ENCODE assay signal across 22 cellular contexts in genomic region chr2:226187601-226188000, GRCh38.
DNase-seq lines count a peak whose midpoint lies in the region; ATAC-seq and TF ChIP-seq lines count a peak whose summit lies in the region.
"Had no signal": no experiment of that assay in that cellular context is flagged by ENCODE, and none has a peak within 500 bp of the region (broad histone marks: within the 10 kb centered on the region; RNA-seq: fewer than 3 reads in every experiment).

No MANE protein-coding gene starts in this region.

- no peak for TF ChIP-seq EP300 in suprapubic skin (IDR thresholded peaks at IDR 0.05)

- DNase-seq in AG08395 (ENCODE audit: low spot score) = peak; percentile 64
- DNase-seq in HFF-Myc (ENCODE audit: extremely low read depth, low read depth) = peak; percentile 59
- peak; percentile 78 for DNase-seq in mesenchymal stem cell
- DNase-seq in suprapubic skin (ENCODE audit: low spot score in 2 of 2) = no peak
- no peak for DNase-seq in activated CD4-positive, alpha-beta T cell treated with anti-CD3 and anti-CD28 coated beads, Interleukin-2, amount 10 ng/mL, durations not matched to agents 7 days and 5 days
- DNase-seq in glutamatergic neuron = no peak
- DNase-seq: activated CD4-positive, alpha-beta memory T cell treated with anti-CD3 and anti-CD28 coated beads for 36 hours; activated naive CD8-positive, alpha-beta T cell treated with anti-CD3 and anti-CD28 coated beads, Interleukin-2, amount 10 ng/mL, durations not matched to agents 7 days and 5 days; activated T-cell treated with anti-CD3 and anti-CD28 coated beads, Interleukin-2, amount 50 U/mL, for 48 hours; DND-41; erythroblast; Kasumi-1; lower lobe of right lung; NCI-H187; NCI-H510A treated with DMSO at 0.1 percent for 48 hours; stimulated activated CD4-positive, alpha-beta T cell treated with anti-CD3 and anti-CD28 coated beads, Interleukin-4, amount 100 ng/mL, for 24 hours had no signal

- no peak overlapping the region for H3K18ac ChIP-seq in mesenchymal stem cell (ENCODE audit: low read depth in 1 of 2, low read length in 2 of 2)

- H3K23ac ChIP-seq in mesenchymal stem cell (ENCODE audit: low read length in 2 of 2) = no peak overlapping the region

- H3K4ac ChIP-seq in mesenchymal stem cell (ENCODE audit: low read depth in 1 of 2, low read length in 2 of 2) = no peak overlapping the region

- H3K4me1 Mint-ChIP-seq in brain (peaks cover 61% of the 10 kb centered on the region), glutamatergic neuron (ENCODE audit: low read depth, unreplicated experiment) (peaks cover 24% of the 10 kb centered on the region)
- no peaks in the 10 kb centered on the region for H3K4me1 Mint-ChIP-seq in activated CD4-positive, alpha-beta T cell treated with anti-CD3 and anti-CD28 coated beads, Interleukin-2, amount 10 ng/mL, durations not matched to agents 7 days and 5 days
- H3K4me1 Mint-ChIP-seq: activated naive CD8-positive, alpha-beta T cell treated with anti-CD3 and anti-CD28 coated beads, Interleukin-2, amount 10 ng/mL, durations not matched to agents 7 days and 5 days had no signal

- H3K27ac ChIP-seq in mesenchymal stem cell (ENCODE audit: low read length, poor library complexity, severe bottlenecking) = no peak overlapping the region
- no peak overlapping the region for H3K27ac ChIP-seq in suprapubic skin
- H3K27ac ChIP-seq: BLaER1 treated with 17β-estradiol and CSF1 and Interleukin-3, amounts not matched to agents 10 nM and 100 nM; lower lobe of right lung; right atrium auricular region had no signal

- H4K91ac ChIP-seq in mesenchymal stem cell (ENCODE audit: low read length) = no peak overlapping the region

- H3K14ac ChIP-seq in mesenchymal stem cell (ENCODE audit: low read length in 2 of 2) = no peak overlapping the region

- H3K36me3 Mint-ChIP-seq in brain (no peaks in the 10 kb centered on the region), glutamatergic neuron (ENCODE audit: unreplicated experiment) (no peaks in the 10 kb centered on the region)
- no peaks in the 10 kb centered on the region for H3K36me3 Mint-ChIP-seq in activated CD4-positive, alpha-beta T cell treated with anti-CD3 and anti-CD28 coated beads, Interleukin-2, amount 10 ng/mL, durations not matched to agents 7 days and 5 days (ENCODE audit: low read depth)
- H3K36me3 Mint-ChIP-seq: activated CD4-positive, alpha-beta memory T cell treated with anti-CD3 and anti-CD28 coated beads for 36 hours; activated naive CD8-positive, alpha-beta T cell treated with anti-CD3 and anti-CD28 coated beads, Interleukin-2, amount 10 ng/mL, durations not matched to agents 7 days and 5 days; natural killer cell treated with Interleukin-12 subunit alpha and Interleukin-12 subunit beta and Interleukin-15 and Interleukin-18, amount 100 ng/mL, for 72 hours; type B pancreatic cell had no signal

- H3K9me3 ChIP-seq in mesenchymal stem cell (ENCODE audit: control insufficient read depth, low read length) (peaks cover 5% of the 10 kb centered on the region), suprapubic skin (no peaks in the 10 kb centered on the region)
- H3K9me3 ChIP-seq: BLaER1 treated with 17β-estradiol and CSF1 and Interleukin-3, amounts not matched to agents 10 nM and 100 nM; lower lobe of right lung; right atrium auricular region had no signal

- no peak overlapping the region for H2BK120ac ChIP-seq in mesenchymal stem cell (ENCODE audit: low read depth, low read length)

- H3K4me3 ChIP-seq in HFF-Myc (replicated peaks; ENCODE audit: low read depth, low read length) = no peak overlapping the region
- no peak overlapping the region for H3K4me3 ChIP-seq in mesenchymal stem cell (ENCODE audit: insufficient read depth in 1 of 2, low read depth in 1 of 2, low read length in 2 of 2)
- H3K4me3 ChIP-seq in suprapubic skin = no peak overlapping the region
- H3K4me3 ChIP-seq: BLaER1 treated with 17β-estradiol and CSF1 and Interleukin-3, amounts not matched to agents 10 nM and 100 nM; lower lobe of right lung; right atrium auricular region had no signal

- H2BK12ac ChIP-seq in mesenchymal stem cell (ENCODE audit: low read length in 2 of 2) = no peak overlapping the region

- CTCF ChIA-PET in activated CD4-positive, alpha-beta T cell treated with anti-CD3 and anti-CD28 coated beads, Interleukin-2, amount 10 ng/mL, durations not matched to agents 7 days and 5 days (lab: Charles Lee) = no interaction called here

- H3K9me3 Mint-ChIP-seq in brain (peaks cover 0 to 4% (median 0%) of the 10 kb centered on the region in 5 experiments), glutamatergic neuron (ENCODE audit: unreplicated experiment) (peaks cover 2% of the 10 kb centered on the region)
- no peaks in the 10 kb centered on the region for H3K9me3 Mint-ChIP-seq in activated CD4-positive, alpha-beta T cell treated with anti-CD3 and anti-CD28 coated beads, Interleukin-2, amount 10 ng/mL, durations not matched to agents 7 days and 5 days
- H3K9me3 Mint-ChIP-seq: activated CD4-positive, alpha-beta memory T cell treated with anti-CD3 and anti-CD28 coated beads for 36 hours; activated naive CD8-positive, alpha-beta T cell treated with anti-CD3 and anti-CD28 coated beads, Interleukin-2, amount 10 ng/mL, durations not matched to agents 7 days and 5 days had no signal

- H3K27me3 ChIP-seq in mesenchymal stem cell (ENCODE audit: control insufficient read depth in 1 of 2, insufficient read depth in 1 of 2, low read length in 2 of 2) = no peaks in the 10 kb centered on the region
- H3K27me3 ChIP-seq in suprapubic skin = no peaks in the 10 kb centered on the region
- H3K27me3 ChIP-seq: BLaER1 treated with 17β-estradiol and CSF1 and Interleukin-3, amounts not matched to agents 10 nM and 100 nM; right atrium auricular region had no signal

- 13% methylated on average over 1 of the region's 3 CpGs for WGBS in mesenchymal stem cell
- 47% methylated on average over 3 of the region's 3 CpGs for WGBS in suprapubic skin

- H2BK5ac ChIP-seq in mesenchymal stem cell (ENCODE audit: low read depth, low read length, poor library complexity, severe bottlenecking) = no peak overlapping the region

- H3K4me3 Mint-ChIP-seq in brain (no peak overlapping the region), glutamatergic neuron (ENCODE audit: unreplicated experiment) (no peak overlapping the region)
- no peak overlapping the region for H3K4me3 Mint-ChIP-seq in activated CD4-positive, alpha-beta T cell treated with anti-CD3 and anti-CD28 coated beads, Interleukin-2, amount 10 ng/mL, durations not matched to agents 7 days and 5 days
- H3K4me3 Mint-ChIP-seq: activated CD4-positive, alpha-beta memory T cell treated with anti-CD3 and anti-CD28 coated beads for 36 hours; activated naive CD8-positive, alpha-beta T cell treated with anti-CD3 and anti-CD28 coated beads, Interleukin-2, amount 10 ng/mL, durations not matched to agents 7 days and 5 days; natural killer cell treated with Interleukin-12 subunit alpha and Interleukin-12 subunit beta and Interleukin-15 and Interleukin-18, amount 100 ng/mL, for 72 hours; type B pancreatic cell had no signal

- H3K79me1 ChIP-seq in mesenchymal stem cell (replicated peaks; ENCODE audit: low read length, poor library complexity, severe bottlenecking) = no peaks in the 10 kb centered on the region

- peak overlapping the region in 3 of 5 experiments; percentile 3 to 62 (median 36) for H3K27ac Mint-ChIP-seq in brain
- H3K27ac Mint-ChIP-seq in activated CD4-positive, alpha-beta T cell treated with anti-CD3 and anti-CD28 coated beads, Interleukin-2, amount 10 ng/mL, durations not matched to agents 7 days and 5 days = no peak overlapping the region
- H3K27ac Mint-ChIP-seq in glutamatergic neuron (ENCODE audit: unreplicated experiment) = no peak overlapping the region
- H3K27ac Mint-ChIP-seq: activated CD4-positive, alpha-beta memory T cell treated with anti-CD3 and anti-CD28 coated beads for 36 hours; activated naive CD8-positive, alpha-beta T cell treated with anti-CD3 and anti-CD28 coated beads, Interleukin-2, amount 10 ng/mL, durations not matched to agents 7 days and 5 days; natural killer cell treated with Interleukin-12 subunit alpha and Interleukin-12 subunit beta and Interleukin-15 and Interleukin-18, amount 100 ng/mL, for 72 hours; type B pancreatic cell had no signal

- no peak overlapping the region for H4K8ac ChIP-seq in mesenchymal stem cell (ENCODE audit: low read length)

- H3K36me3 ChIP-seq in mesenchymal stem cell (ENCODE audit: control insufficient read depth in 1 of 2, insufficient read depth in 2 of 2, low read depth in 1 of 2, low read length in 2 of 2) (no peaks in the 10 kb centered on the region), suprapubic skin (no peaks in the 10 kb centered on the region)
- H3K36me3 ChIP-seq: BLaER1 treated with 17β-estradiol and CSF1 and Interleukin-3, amounts not matched to agents 10 nM and 100 nM; lower lobe of right lung; right atrium auricular region had no signal

- ATAC-seq in GM21447 (IDR thresholded peaks at IDR 0.05; ENCODE audit: unreplicated experiment) = no peak
- ATAC-seq: lower lobe of right lung; natural killer cell treated with Interleukin-12 subunit alpha and Interleukin-12 subunit beta and Interleukin-15 and Interleukin-18, amount 100 ng/mL, for 72 hours had no signal

- H3K27me3 Mint-ChIP-seq in brain (no peaks in the 10 kb centered on the region), glutamatergic neuron (ENCODE audit: unreplicated experiment) (peaks cover 3% of the 10 kb centered on the region)
- peaks cover 2% of the 10 kb centered on the region for H3K27me3 Mint-ChIP-seq in activated CD4-positive, alpha-beta T cell treated with anti-CD3 and anti-CD28 coated beads, Interleukin-2, amount 10 ng/mL, durations not matched to agents 7 days and 5 days
- H3K27me3 Mint-ChIP-seq: activated naive CD8-positive, alpha-beta T cell treated with anti-CD3 and anti-CD28 coated beads, Interleukin-2, amount 10 ng/mL, durations not matched to agents 7 days and 5 days; natural killer cell treated with Interleukin-12 subunit alpha and Interleukin-12 subunit beta and Interleukin-15 and Interleukin-18, amount 100 ng/mL, for 72 hours; type B pancreatic cell had no signal

- H3K9ac ChIP-seq in mesenchymal stem cell (ENCODE audit: low read length) = peak overlapping the region; percentile 23
- H3K9ac ChIP-seq: BLaER1 treated with 17β-estradiol and CSF1 and Interleukin-3, amounts not matched to agents 10 nM and 100 nM had no signal

- no peak overlapping the region for H2AK5ac ChIP-seq in mesenchymal stem cell (ENCODE audit: low read length, severe bottlenecking)

- H3K4me1 ChIP-seq in mesenchymal stem cell (ENCODE audit: control insufficient read depth, insufficient read depth, low read depth, low read length) = peaks cover 1% of the 10 kb centered on the region
- peaks cover 16% of the 10 kb centered on the region for H3K4me1 ChIP-seq in suprapubic skin
- H3K4me1 ChIP-seq: right atrium auricular region had no signal

- TF ChIP-seq POLR2A in suprapubic skin (IDR thresholded peaks at IDR 0.05) = no peak

- H2BK15ac ChIP-seq in mesenchymal stem cell (ENCODE audit: low read depth, poor library complexity, severe bottlenecking) = no peak overlapping the region

- POLR2A ChIA-PET in activated CD4-positive, alpha-beta T cell treated with anti-CD3 and anti-CD28 coated beads, Interleukin-2, amount 10 ng/mL, durations not matched to agents 7 days and 5 days (lab: Charles Lee) = no interaction called here

- no peak overlapping the region for H3K4me2 ChIP-seq in mesenchymal stem cell (ENCODE audit: low read length, poor library complexity, severe bottlenecking)
- H3K4me2 ChIP-seq: BLaER1 treated with 17β-estradiol and CSF1 and Interleukin-3, amounts not matched to agents 10 nM and 100 nM had no signal

- TF ChIP-seq CTCF in HFF-Myc (IDR thresholded peaks at IDR 0.05; ENCODE audit: low read depth, low read length, missing control alignments) = no peak
- no peak for TF ChIP-seq CTCF in brain (conservative IDR thresholded peaks at IDR 0.05)
- peak in 1 of 2 donors; percentile 1 for TF ChIP-seq CTCF in suprapubic skin (IDR thresholded peaks at IDR 0.05)
- TF ChIP-seq CTCF in glutamatergic neuron (IDR thresholded peaks at IDR 0.05; ENCODE audit: partially characterized antibody, unreplicated experiment) = no peak

- H2AFZ ChIP-seq in mesenchymal stem cell (ENCODE audit: low read depth, low read length) = no peak overlapping the region

Comparison
In these comparisons a context has a peak if more than half of its experiments do, and no peak if none do; other contexts are left out.
1. DNase-seq: peak in AG08395 (single experiment), HFF-Myc (single experiment) and mesenchymal stem cell (single experiment); none in suprapubic skin (0 of 2), activated CD4-positive, alpha-beta T cell treated with anti-CD3 and anti-CD28 coated beads, Interleukin-2, amount 10 ng/mL, durations not matched to agents 7 days and 5 days (single experiment) and glutamatergic neuron (single experiment).
2. H3K27ac Mint-ChIP-seq: peak in brain (3 of 5); none in activated CD4-positive, alpha-beta T cell treated with anti-CD3 and anti-CD28 coated beads, Interleukin-2, amount 10 ng/mL, durations not matched to agents 7 days and 5 days (single experiment) and glutamatergic neuron (single experiment).